In genomic region chr11:62654297-62654696, GRCh38 we compare ENCODE assay signal across 13 cellular contexts. TPM values are rescaled to one million over a fixed set of nuclear protein-coding genes. Genes with fewer than 3 reads are reported as not detected.
A peak's percentile ranks its signal among the peaks of the same experiment; 100 is the strongest.
DNase-seq lines count a peak whose midpoint lies in the region; ATAC-seq and TF ChIP-seq lines count a peak whose summit lies in the region.
"Had no signal": no experiment of that assay in that cellular context is flagged by ENCODE, and none has a peak within 500 bp of the region (broad histone marks: within the 10 kb centered on the region; RNA-seq: fewer than 3 reads in every experiment).

No MANE protein-coding gene starts in this region.

- no peak overlapping the region for H3K9ac ChIP-seq in neural progenitor cell

- TF ChIP-seq CTCF in neural progenitor cell (IDR thresholded peaks at IDR 0.05) = no peak

- H3K9me3 Mint-ChIP-seq in activated CD4-positive, alpha-beta T cell treated with anti-CD3 and anti-CD28 coated beads for 36 hours (ENCODE audit: low read depth) = no peaks in the 10 kb centered on the region
- no peaks in the 10 kb centered on the region for H3K9me3 Mint-ChIP-seq in activated CD4-positive, alpha-beta memory T cell treated with anti-CD3 and anti-CD28 coated beads, Interleukin-2, amount 10 ng/mL, durations not matched to agents 7 days and 5 days
- H3K9me3 Mint-ChIP-seq in neural progenitor cell = no peaks in the 10 kb centered on the region

- no peaks in the 10 kb centered on the region for H3K4me1 ChIP-seq in neural progenitor cell
- H3K4me1 ChIP-seq: SJCRH30 had no signal

- CTCF ChIA-PET in activated CD4-positive, alpha-beta T cell treated with anti-CD3 and anti-CD28 coated beads for 36 hours (lab: Charles Lee) = interaction anchor here (0.7 to 4.0 kb wide), 4 partner anchors 11 to 133 kb away, joined by 3 to 21 read pairs (median 4); partner anchors contain the start of genes C11orf98, CSKMT and TMEM179B
- CTCF ChIA-PET in activated CD4-positive, alpha-beta memory T cell treated with anti-CD3 and anti-CD28 coated beads, Interleukin-2, amount 10 ng/mL, durations not matched to agents 7 days and 5 days (lab: Charles Lee) = interaction anchor here (0.6 to 2.7 kb wide), 5 partner anchors 9 to 86 kb away, joined by 3 to 16 read pairs (median 5); partner anchors contain the start of genes C11orf98, CSKMT and TUT1

- H3K79me2 ChIP-seq in neural progenitor cell (ENCODE audit: low read depth) = peaks cover 29% of the 10 kb centered on the region

- peak overlapping the region; percentile 11 for H3K27ac Mint-ChIP-seq in activated CD4-positive, alpha-beta T cell treated with anti-CD3 and anti-CD28 coated beads for 36 hours
- H3K27ac Mint-ChIP-seq in activated CD4-positive, alpha-beta memory T cell treated with anti-CD3 and anti-CD28 coated beads, Interleukin-2, amount 10 ng/mL, durations not matched to agents 7 days and 5 days = peak overlapping the region; percentile 34
- peak overlapping the region; percentile 42 for H3K27ac Mint-ChIP-seq in neural progenitor cell

- DNase-seq in activated CD4-positive, alpha-beta T cell treated with anti-CD3 and anti-CD28 coated beads for 36 hours = no peak
- no peak for DNase-seq in activated CD4-positive, alpha-beta T cell treated with anti-CD3 and anti-CD28 coated beads, Interleukin-2, amount 50 U/mL, for 1 hour
- DNase-seq in activated CD4-positive, alpha-beta memory T cell treated with anti-CD3 and anti-CD28 coated beads, Interleukin-2, amount 10 ng/mL, durations not matched to agents 7 days and 5 days = no peak
- DNase-seq in neural progenitor cell (ENCODE audit: low spot score) (no peak), NCI-H2171 (lab: John Stamatoyannopoulos, UW) (no peak), NK-92 (lab: John Stamatoyannopoulos, UW; ENCODE audit: unreplicated experiment) (no peak)
- DNase-seq: central memory CD4-positive, alpha-beta T cell; H7; left cardiac atrium; NCI-H226; SJCRH30; stimulated activated CD4-positive, alpha-beta T cell treated with anti-CD3 and anti-CD28 coated beads, Interleukin-4, amount 100 ng/mL, for 24 hours; tibial artery had no signal

- peaks cover 8% of the 10 kb centered on the region for H3K36me3 Mint-ChIP-seq in activated CD4-positive, alpha-beta T cell treated with anti-CD3 and anti-CD28 coated beads for 36 hours (ENCODE audit: low read depth)
- H3K36me3 Mint-ChIP-seq in activated CD4-positive, alpha-beta memory T cell treated with anti-CD3 and anti-CD28 coated beads, Interleukin-2, amount 10 ng/mL, durations not matched to agents 7 days and 5 days (ENCODE audit: low read depth) = peaks cover 13% of the 10 kb centered on the region
- no peaks in the 10 kb centered on the region for H3K36me3 Mint-ChIP-seq in neural progenitor cell

- H3K4me1 Mint-ChIP-seq in activated CD4-positive, alpha-beta T cell treated with anti-CD3 and anti-CD28 coated beads for 36 hours = peaks cover 21% of the 10 kb centered on the region
- H3K4me1 Mint-ChIP-seq in activated CD4-positive, alpha-beta memory T cell treated with anti-CD3 and anti-CD28 coated beads, Interleukin-2, amount 10 ng/mL, durations not matched to agents 7 days and 5 days = peaks cover 32% of the 10 kb centered on the region
- H3K4me1 Mint-ChIP-seq in neural progenitor cell = peaks cover 21% of the 10 kb centered on the region

- H3K27ac ChIP-seq in neural progenitor cell = no peak overlapping the region

- H3F3A ChIP-seq in neural progenitor cell (ENCODE audit: low read depth) = peaks cover 14% of the 10 kb centered on the region

- POLR2A ChIA-PET in activated CD4-positive, alpha-beta T cell treated with anti-CD3 and anti-CD28 coated beads for 36 hours (lab: Charles Lee) = interaction anchor here (0.7 to 3.0 kb wide), 2 partner anchors 10 to 11 kb away, joined by 3 to 28 read pairs; partner anchors contain the start of genes C11orf98 and CSKMT
- POLR2A ChIA-PET in activated CD4-positive, alpha-beta memory T cell treated with anti-CD3 and anti-CD28 coated beads, Interleukin-2, amount 10 ng/mL, durations not matched to agents 7 days and 5 days (lab: Charles Lee) = interaction anchor here (1.1 to 5.9 kb wide), 14 partner anchors 8 to 187 kb away, joined by 3 to 212 read pairs (median 6); partner anchors contain the start of genes B3GAT3, C11orf98, CSKMT and GANAB

- no peaks in the 10 kb centered on the region for H3K27me3 Mint-ChIP-seq in activated CD4-positive, alpha-beta T cell treated with anti-CD3 and anti-CD28 coated beads for 36 hours
- no peaks in the 10 kb centered on the region for H3K27me3 Mint-ChIP-seq in activated CD4-positive, alpha-beta memory T cell treated with anti-CD3 and anti-CD28 coated beads, Interleukin-2, amount 10 ng/mL, durations not matched to agents 7 days and 5 days
- H3K27me3 Mint-ChIP-seq in neural progenitor cell (ENCODE audit: insufficient read depth, low read depth) = no peaks in the 10 kb centered on the region

- intact Hi-C loops in activated CD4-positive, alpha-beta T cell treated with anti-CD3 and anti-CD28 coated beads for 36 hours (cut with DNase I, micrococcal nuclease) = no loop called here

- no peak for ATAC-seq in activated CD4-positive, alpha-beta T cell treated with anti-CD3 and anti-CD28 coated beads for 36 hours

- H2AFZ ChIP-seq in neural progenitor cell (replicated peaks) = no peak overlapping the region

- H3K27me3 ChIP-seq in neural progenitor cell = no peaks in the 10 kb centered on the region
- H3K27me3 ChIP-seq: SJCRH30, tibial artery had no signal

- H3K4me2 ChIP-seq in neural progenitor cell = no peak overlapping the region

- H3K4me3 Mint-ChIP-seq in activated CD4-positive, alpha-beta T cell treated with anti-CD3 and anti-CD28 coated beads for 36 hours = peak overlapping the region; percentile 44
- peak overlapping the region; percentile 49 for H3K4me3 Mint-ChIP-seq in activated CD4-positive, alpha-beta memory T cell treated with anti-CD3 and anti-CD28 coated beads, Interleukin-2, amount 10 ng/mL, durations not matched to agents 7 days and 5 days
- peak overlapping the region; percentile 76 for H3K4me3 Mint-ChIP-seq in neural progenitor cell

- no peaks in the 10 kb centered on the region for H4K20me1 ChIP-seq in neural progenitor cell (ENCODE audit: low read depth)

- H3K9me3 ChIP-seq in neural progenitor cell (ENCODE audit: low read depth) = no peaks in the 10 kb centered on the region
- H3K9me3 ChIP-seq: SJCRH30, tibial artery had no signal

- H3K36me3 ChIP-seq in neural progenitor cell = no peaks in the 10 kb centered on the region
- H3K36me3 ChIP-seq: SJCRH30 had no signal

- no peak overlapping the region for H3K4me3 ChIP-seq in neural progenitor cell

RNA-seq across cellular contexts. Expression of gene INTS5, which starts 1.2 kb away (rescaled TPM):
- 10 to 100 TPM; 26.0 to 29.9 TPM for total RNA-seq in activated CD4-positive, alpha-beta T cell treated with anti-CD3 and anti-CD28 coated beads for 36 hours
- 10 to 100 TPM; 30.6 to 32.1 TPM for total RNA-seq in activated CD4-positive, alpha-beta memory T cell treated with anti-CD3 and anti-CD28 coated beads, Interleukin-2, amount 10 ng/mL, durations not matched to agents 7 days and 5 days
- 7.8 and 21.3 TPM in 2 replicates for total RNA-seq in neural progenitor cell (ENCODE audit: low replicate concordance)

RNA-seq across cellular contexts. Expression of gene GANAB, which starts 7.9 kb away (rescaled TPM):
- 100 to 1,000 TPM; 208 to 218 TPM for total RNA-seq in activated CD4-positive, alpha-beta T cell treated with anti-CD3 and anti-CD28 coated beads for 36 hours
- 100 to 1,000 TPM; 278 to 284 TPM for total RNA-seq in activated CD4-positive, alpha-beta memory T cell treated with anti-CD3 and anti-CD28 coated beads, Interleukin-2, amount 10 ng/mL, durations not matched to agents 7 days and 5 days
- 202 and 292 TPM in 2 replicates for total RNA-seq in neural progenitor cell (ENCODE audit: low replicate concordance)

RNA-seq across cellular contexts. Expression of gene C11orf98, which starts 10.7 kb away (rescaled TPM):
- total RNA-seq in activated CD4-positive, alpha-beta T cell treated with anti-CD3 and anti-CD28 coated beads for 36 hours = 100 to 1,000 TPM; 108 to 135 TPM
- 10 to 100 TPM; 88.4 to 93.5 TPM for total RNA-seq in activated CD4-positive, alpha-beta memory T cell treated with anti-CD3 and anti-CD28 coated beads, Interleukin-2, amount 10 ng/mL, durations not matched to agents 7 days and 5 days
- 51.5 and 73.3 TPM in 2 replicates for total RNA-seq in neural progenitor cell (ENCODE audit: low replicate concordance)

RNA-seq across cellular contexts. Expression of gene CSKMT, which starts 10.8 kb away (rescaled TPM):
- total RNA-seq in activated CD4-positive, alpha-beta T cell treated with anti-CD3 and anti-CD28 coated beads for 36 hours = 10 to 100 TPM; 12.6 to 31.3 TPM
- total RNA-seq in activated CD4-positive, alpha-beta memory T cell treated with anti-CD3 and anti-CD28 coated beads, Interleukin-2, amount 10 ng/mL, durations not matched to agents 7 days and 5 days = 10 to 100 TPM; 16.6 to 18.3 TPM
- total RNA-seq in neural progenitor cell (ENCODE audit: low replicate concordance) = 4.3 and 6.7 TPM in 2 replicates

RNA-seq across cellular contexts. Expression of gene UQCC3, which starts 17.2 kb away (rescaled TPM):
- 1 to 10 TPM; 4.1 to 6.4 TPM for total RNA-seq in activated CD4-positive, alpha-beta T cell treated with anti-CD3 and anti-CD28 coated beads for 36 hours
- 1 to 10 TPM; 7.9 to 8.2 TPM for total RNA-seq in activated CD4-positive, alpha-beta memory T cell treated with anti-CD3 and anti-CD28 coated beads, Interleukin-2, amount 10 ng/mL, durations not matched to agents 7 days and 5 days
- 5.7 and 11.7 TPM in 2 replicates for total RNA-seq in neural progenitor cell (ENCODE audit: low replicate concordance)
